Comparison of ENCODE assay signal across 8 cellular contexts in the genomic region with DNA sequence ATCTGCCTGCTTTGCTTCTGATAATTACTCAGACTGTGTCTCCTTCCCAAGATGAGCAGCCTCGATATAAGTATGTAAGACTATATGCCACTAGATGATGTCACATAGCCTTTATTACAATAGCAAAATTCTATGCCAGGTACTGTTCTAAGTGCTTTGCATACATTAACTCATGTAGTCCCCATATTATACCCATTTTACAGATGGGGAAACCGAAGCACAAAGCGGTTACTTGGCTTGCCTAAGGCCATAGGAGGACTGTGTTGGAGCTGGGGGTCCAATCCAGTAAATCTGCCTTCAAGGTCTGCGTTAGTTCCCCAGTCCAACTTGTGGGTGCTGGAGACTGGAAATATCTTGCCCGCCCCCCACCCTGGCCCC. TPM values are rescaled to one million over a fixed set of nuclear protein-coding genes. Genes with fewer than 3 reads are reported as not detected.
DNase-seq lines count a peak whose midpoint lies in the region; ATAC-seq and TF ChIP-seq lines count a peak whose summit lies in the region.

No MANE protein-coding gene starts in this region.

- no peaks in the 10 kb centered on the region for H3K27me3 Mint-ChIP-seq in stimulated activated naive CD8-positive, alpha-beta T cell treated with anti-CD3 and anti-CD28 coated beads, Interleukin-15, Interleukin-2, amounts not matched to agents 100 ng/mL and 50 ng/mL, for 24 hours
- no peaks in the 10 kb centered on the region for H3K27me3 Mint-ChIP-seq in mesothelial cell of epicardium (ENCODE audit: low read depth)

- no peaks in the 10 kb centered on the region for H3K27me3 ChIP-seq in aorta (ENCODE audit: control insufficient read depth in 1 of 2, insufficient read depth in 2 of 2, low read length in 1 of 2)

- H3K27ac ChIP-seq in caudate nucleus (ENCODE audit: low read depth, low read length) (peak overlapping the region; percentile 77), aorta (ENCODE audit: low read depth in 1 of 2, low read length in 2 of 2) (peak overlapping the region in 1 of 2 donors; percentile 83)

- peak overlapping the region; percentile 74 for H3K27ac Mint-ChIP-seq in stimulated activated naive CD8-positive, alpha-beta T cell treated with anti-CD3 and anti-CD28 coated beads, Interleukin-15, Interleukin-2, amounts not matched to agents 100 ng/mL and 50 ng/mL, for 24 hours
- H3K27ac Mint-ChIP-seq in mesothelial cell of epicardium: peak overlapping the region; percentile 81

- H3K4me1 ChIP-seq in aorta (ENCODE audit: control insufficient read depth in 1 of 2, insufficient read depth in 2 of 2, low read length in 2 of 2): no peaks in the 10 kb centered on the region

- H3K36me3 Mint-ChIP-seq in stimulated activated naive CD8-positive, alpha-beta T cell treated with anti-CD3 and anti-CD28 coated beads, Interleukin-15, Interleukin-2, amounts not matched to agents 100 ng/mL and 50 ng/mL, for 24 hours (ENCODE audit: low read depth): no peaks in the 10 kb centered on the region
- no peaks in the 10 kb centered on the region for H3K36me3 Mint-ChIP-seq in mesothelial cell of epicardium

- intact Hi-C loops in aorta (cut with DNase I): loop anchor here in 1 of 2 donors (5.0 kb wide), 1 partner anchor 659 kb away; no protein-coding TSS in a partner anchor

- no peaks in the 10 kb centered on the region for H3K9me3 Mint-ChIP-seq in stimulated activated naive CD8-positive, alpha-beta T cell treated with anti-CD3 and anti-CD28 coated beads, Interleukin-15, Interleukin-2, amounts not matched to agents 100 ng/mL and 50 ng/mL, for 24 hours
- H3K9me3 Mint-ChIP-seq in mesothelial cell of epicardium: no peaks in the 10 kb centered on the region

- H3K4me3 ChIP-seq in aorta (ENCODE audit: low read length in 2 of 2): peak overlapping the region; percentile 10 to 72

- no peak for TF ChIP-seq CTCF in mesothelial cell of epicardium (IDR thresholded peaks at IDR 0.05; ENCODE audit: unreplicated experiment)

- DNase-seq in stimulated activated naive CD8-positive, alpha-beta T cell treated with anti-CD3 and anti-CD28 coated beads, Interleukin-15, Interleukin-2, amounts not matched to agents 100 U/mL and 50 U/mL, for 24 hours: no peak
- DNase-seq in caudate nucleus (lab: John Stamatoyannopoulos, UW) (no peak), mesothelial cell of epicardium (ENCODE audit: low spot score in 2 of 2, unreplicated experiment in 2 of 2) (no peak), aorta (no peak), dedifferentiated amniotic fluid mesenchymal stem cell (ENCODE audit: extremely low spot score) (no peak)

- no peaks in the 10 kb centered on the region for H3K36me3 ChIP-seq in aorta (ENCODE audit: control insufficient read depth in 1 of 2, insufficient read depth in 2 of 2, low read length in 1 of 2)

- WGBS in aorta, 2 donors: 57 to 59% methylated on average over 5 of the region's 5 CpGs

- H3K9me3 ChIP-seq in aorta (ENCODE audit: control insufficient read depth, low read length): no peaks in the 10 kb centered on the region

- H3K4me3 Mint-ChIP-seq in stimulated activated naive CD8-positive, alpha-beta T cell treated with anti-CD3 and anti-CD28 coated beads, Interleukin-15, Interleukin-2, amounts not matched to agents 100 ng/mL and 50 ng/mL, for 24 hours: peak overlapping the region; percentile 76
- H3K4me3 Mint-ChIP-seq in mesothelial cell of epicardium: peak overlapping the region; percentile 65

- no peak for ATAC-seq in stimulated activated naive CD8-positive, alpha-beta T cell treated with anti-CD3 and anti-CD28 coated beads, Interleukin-15, Interleukin-2, amounts not matched to agents 100 U/mL and 50 U/mL, for 24 hours
- ATAC-seq in aorta (ENCODE audit: low FRiP score) (no peak), HG03469 (IDR thresholded peaks at IDR 0.05; ENCODE audit: unreplicated experiment) (no peak), HG03565 (IDR thresholded peaks at IDR 0.05; ENCODE audit: unreplicated experiment) (no peak)

- peaks cover 29% of the 10 kb centered on the region for H3K4me1 Mint-ChIP-seq in stimulated activated naive CD8-positive, alpha-beta T cell treated with anti-CD3 and anti-CD28 coated beads, Interleukin-15, Interleukin-2, amounts not matched to agents 100 ng/mL and 50 ng/mL, for 24 hours (ENCODE audit: low read depth)
- peaks cover 14% of the 10 kb centered on the region for H3K4me1 Mint-ChIP-seq in mesothelial cell of epicardium

RNA-seq across cellular contexts. Expression of gene SCML1, which starts 0.8 kb away (rescaled TPM):
- total RNA-seq in mesothelial cell of epicardium (9.8 to 10.7 TPM (median 10.4 TPM) in 3 replicates), aorta (10 to 100 TPM; 13.0 to 16.0 TPM)
- 10 to 100 TPM in 1 of 2 donors, 1 to 10 TPM in 1; 5.3 to 14.1 TPM for polyA plus RNA-seq in aorta
